ENCODE assay signal across 17 cellular contexts in genomic region chr11:12783765-12784164, GRCh38.
"Had no signal": no experiment of that assay in that cellular context is flagged by ENCODE, and none has a peak within 500 bp of the region (broad histone marks: within the 10 kb centered on the region; RNA-seq: fewer than 3 reads in every experiment).

No MANE protein-coding gene starts in this region.

- H3K27ac ChIP-seq: colonic mucosa, heart left ventricle, testis, tibial nerve had no signal

- H3K36me3 ChIP-seq: colonic mucosa, tibial nerve had no signal

- H3K4me3 Mint-ChIP-seq: natural killer cell treated with Interleukin-12 subunit alpha and Interleukin-12 subunit beta and Interleukin-15 and Interleukin-18, amount 100 ng/mL, for 72 hours; stimulated activated naive B cell treated with anti-CD40 and anti-IgM and Interleukin-4, amounts not matched to agents 10 μg/mL and 1 μg/mL and 100 μg/mL, for 72 hours; stimulated activated naive CD8-positive, alpha-beta T cell treated with anti-CD3 and anti-CD28 coated beads, Interleukin-15, amount 100 ng/mL, for 72 hours had no signal

- ATAC-seq: heart left ventricle; left colon; sciatic nerve; stimulated activated naive B cell treated with anti-CD40 and anti-IgM and Interleukin-4, amounts not matched to agents 10 μg/mL and 1 μg/mL and 100 μg/mL, for 72 hours; stimulated activated naive CD8-positive, alpha-beta T cell treated with anti-CD3 and anti-CD28 coated beads, Interleukin-15, amount 100 ng/mL, for 72 hours had no signal

- DNase-seq: colonic mucosa; dermis blood vessel endothelial cell; erythroblast; foreskin melanocyte; heart left ventricle; hippocampal formation; left colon; left ventricle myocardium superior; stimulated activated CD4-positive, alpha-beta T cell treated with anti-CD3 and anti-CD28 coated beads, Interleukin-2, amount 100 ng/mL, for 24 hours; stimulated activated CD4-positive, alpha-beta T cell treated with anti-CD3 and anti-CD28 coated beads, Interleukin-4, amount 100 ng/mL, for 4 hours; stimulated activated naive B cell treated with anti-CD40 and anti-IgM and Interleukin-4, amounts not matched to agents 10 μg/mL and 1 μg/mL and 100 μg/mL, for 72 hours; stimulated activated naive CD8-positive, alpha-beta T cell treated with anti-CD3 and anti-CD28 coated beads, Interleukin-15, amount 100 ng/mL, for 72 hours; testis had no signal

- H3K27me3 ChIP-seq: colonic mucosa, heart left ventricle, testis, tibial nerve had no signal

- H3K4me1 Mint-ChIP-seq: stimulated activated naive B cell treated with anti-CD40 and anti-IgM and Interleukin-4, amounts not matched to agents 10 μg/mL and 1 μg/mL and 100 μg/mL, for 72 hours; stimulated activated naive CD8-positive, alpha-beta T cell treated with anti-CD3 and anti-CD28 coated beads, Interleukin-15, amount 100 ng/mL, for 72 hours had no signal

- H3K9me3 ChIP-seq: colonic mucosa, heart left ventricle, testis, tibial nerve had no signal

- H3K4me1 ChIP-seq: colonic mucosa, testis had no signal

- H3K4me3 ChIP-seq: colonic mucosa, heart left ventricle, lung, testis, tibial nerve had no signal

- H3K36me3 Mint-ChIP-seq: natural killer cell treated with Interleukin-12 subunit alpha and Interleukin-12 subunit beta and Interleukin-15 and Interleukin-18, amount 100 ng/mL, for 72 hours; stimulated activated naive B cell treated with anti-CD40 and anti-IgM and Interleukin-4, amounts not matched to agents 10 μg/mL and 1 μg/mL and 100 μg/mL, for 72 hours had no signal

- H3K9me3 Mint-ChIP-seq: natural killer cell treated with Interleukin-12 subunit alpha and Interleukin-12 subunit beta and Interleukin-15 and Interleukin-18, amount 100 ng/mL, for 72 hours; stimulated activated naive B cell treated with anti-CD40 and anti-IgM and Interleukin-4, amounts not matched to agents 10 μg/mL and 1 μg/mL and 100 μg/mL, for 72 hours; stimulated activated naive CD8-positive, alpha-beta T cell treated with anti-CD3 and anti-CD28 coated beads, Interleukin-15, amount 100 ng/mL, for 72 hours had no signal

- H3K27ac Mint-ChIP-seq: natural killer cell treated with Interleukin-12 subunit alpha and Interleukin-12 subunit beta and Interleukin-15 and Interleukin-18, amount 100 ng/mL, for 72 hours; stimulated activated naive B cell treated with anti-CD40 and anti-IgM and Interleukin-4, amounts not matched to agents 10 μg/mL and 1 μg/mL and 100 μg/mL, for 72 hours had no signal
